Comparison of ENCODE assay signal across 1 cellular context in genomic region chr6:144485531-144485930, GRCh38.
TF ChIP-seq lines count a peak whose summit lies in the region.

No MANE protein-coding gene starts in this region.

TF ChIP-seq in HepG2, 621 proteins besides CTCF, POLR2A, EP300 and RAD21 (continued from another document):
- no peak for TF ChIP-seq ZNF318 (CRISPR knock-in tag; IDR thresholded peaks at IDR 0.05)
- no peak for TF ChIP-seq ZNF343 (CRISPR knock-in tag; IDR thresholded peaks at IDR 0.05)
- no peak for TF ChIP-seq ZHX2 (IDR thresholded peaks at IDR 0.05; ENCODE audit: low read depth)
- no peak for TF ChIP-seq ZHX2 (CRISPR knock-in tag; IDR thresholded peaks at IDR 0.05; ENCODE audit: borderline replicate concordance)
- TF ChIP-seq BRF2 (CRISPR knock-in tag; IDR thresholded peaks at IDR 0.05): no peak
